In genomic region chr20:23118144-23118543, GRCh38 we compare ENCODE assay signal across 17 cellular contexts. TPM values are rescaled to one million over a fixed set of nuclear protein-coding genes. Genes with fewer than 3 reads are reported as not detected.
"Had no signal": no experiment of that assay in that cellular context is flagged by ENCODE, and none has a peak within 500 bp of the region (broad histone marks: within the 10 kb centered on the region; RNA-seq: fewer than 3 reads in every experiment).

No MANE protein-coding gene starts in this region.

- H3K9me3 ChIP-seq: gastroesophageal sphincter, right atrium auricular region, transverse colon had no signal

- FAIRE-seq: small intestine had no signal

- ATAC-seq: gastroesophageal sphincter; stimulated activated memory B cell treated with anti-CD40 and anti-IgM and Interleukin-4, amounts not matched to agents 10 μg/mL and 1 μg/mL and 100 μg/mL, for 72 hours had no signal

- H2AFZ ChIP-seq: neural progenitor cell, parathyroid adenoma had no signal

- H3K4me2 ChIP-seq: neural progenitor cell had no signal

- H3K4me1 ChIP-seq: neural progenitor cell had no signal

- H3K79me2 ChIP-seq: parathyroid adenoma had no signal

- H3K27me3 ChIP-seq: neural progenitor cell, right atrium auricular region, transverse colon had no signal

- DNase-seq: activated CD4-positive, alpha-beta T cell treated with anti-CD3 and anti-CD28 coated beads for 48 hours; activated CD8-positive, alpha-beta memory T cell treated with anti-CD3 and anti-CD28 coated beads for 24 hours; activated naive CD4-positive, alpha-beta T cell treated with Interleukin-2 at 50 U/mL for 16 hours; caudate nucleus; effector CD8-positive, alpha-beta T cell; small intestine; substantia nigra; T-helper 1 cell; transverse colon had no signal

- H3K9ac ChIP-seq: neural progenitor cell, parathyroid adenoma had no signal

- H3K36me3 ChIP-seq: gastroesophageal sphincter, neural progenitor cell, right atrium auricular region, transverse colon had no signal

- H3K27ac ChIP-seq: coronary artery, epithelial cell of prostate, gastroesophageal sphincter, neural progenitor cell, parathyroid adenoma, right atrium auricular region, transverse colon had no signal

- H3K4me3 ChIP-seq: coronary artery, gastroesophageal sphincter, neural progenitor cell, right atrium auricular region, transverse colon had no signal

RNA-seq across cellular contexts. Expression of gene CD93, which starts 32.0 kb away (rescaled TPM):
- total RNA-seq: myocyte had no signal
